9 cellular contexts compared by ENCODE assay signal in genomic region chr6:134436950-134437349, GRCh38.
A peak's percentile ranks its signal among the peaks of the same experiment; 100 is the strongest.
DNase-seq lines count a peak whose midpoint lies in the region; ATAC-seq lines count a peak whose summit lies in the region.
"Had no signal": no experiment of that assay in that cellular context is flagged by ENCODE, and none has a peak within 500 bp of the region (broad histone marks: within the 10 kb centered on the region; RNA-seq: fewer than 3 reads in every experiment).

No MANE protein-coding gene starts in this region.

- no peaks in the 10 kb centered on the region for H3K27me3 ChIP-seq in ACC112 (ENCODE audit: insufficient read depth, low read length)

- H3K4me3 ChIP-seq in ACC112 (ENCODE audit: low read depth, low read length): peak overlapping the region; percentile 43; the same call in 1 of the 2 replicates

- ATAC-seq in GM21786 (IDR thresholded peaks at IDR 0.05; ENCODE audit: unreplicated experiment) (peak; percentile 31), left lobe of liver (peak; percentile 53)
- peak; percentile 40 for ATAC-seq in activated CD8-positive, alpha-beta T cell treated with anti-CD3 and anti-CD28 coated beads, Interleukin-2, amount 10 ng/mL, durations not matched to agents 7 days and 5 days

- DNase-seq in activated CD8-positive, alpha-beta T cell treated with anti-CD3 and anti-CD28 coated beads, Interleukin-2, amount 10 ng/mL, durations not matched to agents 7 days and 5 days: no peak
- DNase-seq in left lobe of liver (ENCODE audit: low spot score) (no peak), mucosa of gallbladder (ENCODE audit: low spot score) (no peak), mesenteric fat pad (ENCODE audit: low spot score) (no peak), NCI-H69 (lab: John Stamatoyannopoulos, UW) (no peak), COR-L47 (lab: John Stamatoyannopoulos, UW) (no peak)

- H3K27me3 Mint-ChIP-seq in activated CD8-positive, alpha-beta T cell treated with anti-CD3 and anti-CD28 coated beads, Interleukin-2, amount 10 ng/mL, durations not matched to agents 7 days and 5 days (ENCODE audit: low read depth): no peaks in the 10 kb centered on the region

- H3K4me1 Mint-ChIP-seq in activated CD8-positive, alpha-beta T cell treated with anti-CD3 and anti-CD28 coated beads, Interleukin-2, amount 10 ng/mL, durations not matched to agents 7 days and 5 days (ENCODE audit: low read depth): peaks cover 29% of the 10 kb centered on the region

- no peaks in the 10 kb centered on the region for H3K79me2 ChIP-seq in ACC112 (ENCODE audit: control insufficient read depth, insufficient read depth, low read length, unreplicated experiment)

- H3K27ac Mint-ChIP-seq in activated CD8-positive, alpha-beta T cell treated with anti-CD3 and anti-CD28 coated beads, Interleukin-2, amount 10 ng/mL, durations not matched to agents 7 days and 5 days: peak overlapping the region; percentile 72
- H3K27ac Mint-ChIP-seq: mesothelial cell of epicardium had no signal

- no peaks in the 10 kb centered on the region for H3K36me3 Mint-ChIP-seq in activated CD8-positive, alpha-beta T cell treated with anti-CD3 and anti-CD28 coated beads, Interleukin-2, amount 10 ng/mL, durations not matched to agents 7 days and 5 days (ENCODE audit: low read depth)
- H3K36me3 Mint-ChIP-seq: mesothelial cell of epicardium had no signal

- no peaks in the 10 kb centered on the region for H3K9me3 Mint-ChIP-seq in activated CD8-positive, alpha-beta T cell treated with anti-CD3 and anti-CD28 coated beads, Interleukin-2, amount 10 ng/mL, durations not matched to agents 7 days and 5 days (ENCODE audit: insufficient read depth)
- H3K9me3 Mint-ChIP-seq: mesothelial cell of epicardium had no signal

- POLR2A ChIA-PET in activated CD8-positive, alpha-beta T cell treated with anti-CD3 and anti-CD28 coated beads, Interleukin-2, amount 10 ng/mL, durations not matched to agents 7 days and 5 days (lab: Charles Lee): interaction anchor here (0.6 to 0.9 kb wide), 2 partner anchors 19 to 261 kb away, joined by 3 to 4 read pairs; no protein-coding TSS in a partner anchor

- H2AFZ ChIP-seq in ACC112 (ENCODE audit: low read length, unreplicated experiment): no peak overlapping the region

- peaks cover 17% of the 10 kb centered on the region for H3K4me1 ChIP-seq in ACC112 (ENCODE audit: control insufficient read depth, insufficient read depth, low read length, unreplicated experiment)

- peak overlapping the region; percentile 95 for H3K27ac ChIP-seq in ACC112 (ENCODE audit: low read depth, low read length)

- H3K36me3 ChIP-seq in ACC112 (ENCODE audit: insufficient read depth, low read length): no peaks in the 10 kb centered on the region

- H3K4me3 Mint-ChIP-seq in activated CD8-positive, alpha-beta T cell treated with anti-CD3 and anti-CD28 coated beads, Interleukin-2, amount 10 ng/mL, durations not matched to agents 7 days and 5 days: peak overlapping the region; percentile 34
- H3K4me3 Mint-ChIP-seq: mesothelial cell of epicardium had no signal

- CTCF ChIA-PET in activated CD8-positive, alpha-beta T cell treated with anti-CD3 and anti-CD28 coated beads, Interleukin-2, amount 10 ng/mL, durations not matched to agents 7 days and 5 days (lab: Charles Lee): interaction anchor here (1.0 to 3.3 kb wide), 6 partner anchors 11 to 259 kb away, joined by 3 to 22 read pairs (median 6); no protein-coding TSS in a partner anchor
